1 cellular context compared by ENCODE assay signal in the genomic region with DNA sequence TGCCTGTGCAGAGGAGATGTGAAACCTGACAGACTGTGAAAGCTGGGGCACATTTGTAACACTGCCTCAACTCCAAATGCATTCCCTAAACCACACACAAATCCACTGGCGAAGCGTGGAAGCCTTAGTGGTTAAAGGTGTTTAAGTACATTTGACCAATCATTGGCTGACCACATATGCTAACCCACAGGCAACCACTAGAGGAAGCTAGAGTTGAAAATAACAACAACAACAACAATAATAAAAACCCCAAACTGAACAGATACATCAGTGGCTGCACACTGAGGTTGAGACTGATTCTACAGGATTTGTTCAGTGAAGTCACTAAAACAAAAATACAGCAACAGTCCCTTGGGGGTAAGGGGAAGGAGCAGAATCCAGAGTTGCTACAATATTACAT.
TF ChIP-seq lines count a peak whose summit lies in the region.

No MANE protein-coding gene starts in this region.

TF ChIP-seq in K562, 482 proteins besides CTCF, POLR2A, EP300 and RAD21:
- peak; percentile 39 to 49; a peak in 1 of 4 replicates for TF ChIP-seq FOXK2 (conservative IDR thresholded peaks at IDR 0.05 in 1 of 2, IDR thresholded peaks at IDR 0.05 in 1 of 2; ENCODE audit: low read depth in 2 of 2)
- TF ChIP-seq, protein P1, sequence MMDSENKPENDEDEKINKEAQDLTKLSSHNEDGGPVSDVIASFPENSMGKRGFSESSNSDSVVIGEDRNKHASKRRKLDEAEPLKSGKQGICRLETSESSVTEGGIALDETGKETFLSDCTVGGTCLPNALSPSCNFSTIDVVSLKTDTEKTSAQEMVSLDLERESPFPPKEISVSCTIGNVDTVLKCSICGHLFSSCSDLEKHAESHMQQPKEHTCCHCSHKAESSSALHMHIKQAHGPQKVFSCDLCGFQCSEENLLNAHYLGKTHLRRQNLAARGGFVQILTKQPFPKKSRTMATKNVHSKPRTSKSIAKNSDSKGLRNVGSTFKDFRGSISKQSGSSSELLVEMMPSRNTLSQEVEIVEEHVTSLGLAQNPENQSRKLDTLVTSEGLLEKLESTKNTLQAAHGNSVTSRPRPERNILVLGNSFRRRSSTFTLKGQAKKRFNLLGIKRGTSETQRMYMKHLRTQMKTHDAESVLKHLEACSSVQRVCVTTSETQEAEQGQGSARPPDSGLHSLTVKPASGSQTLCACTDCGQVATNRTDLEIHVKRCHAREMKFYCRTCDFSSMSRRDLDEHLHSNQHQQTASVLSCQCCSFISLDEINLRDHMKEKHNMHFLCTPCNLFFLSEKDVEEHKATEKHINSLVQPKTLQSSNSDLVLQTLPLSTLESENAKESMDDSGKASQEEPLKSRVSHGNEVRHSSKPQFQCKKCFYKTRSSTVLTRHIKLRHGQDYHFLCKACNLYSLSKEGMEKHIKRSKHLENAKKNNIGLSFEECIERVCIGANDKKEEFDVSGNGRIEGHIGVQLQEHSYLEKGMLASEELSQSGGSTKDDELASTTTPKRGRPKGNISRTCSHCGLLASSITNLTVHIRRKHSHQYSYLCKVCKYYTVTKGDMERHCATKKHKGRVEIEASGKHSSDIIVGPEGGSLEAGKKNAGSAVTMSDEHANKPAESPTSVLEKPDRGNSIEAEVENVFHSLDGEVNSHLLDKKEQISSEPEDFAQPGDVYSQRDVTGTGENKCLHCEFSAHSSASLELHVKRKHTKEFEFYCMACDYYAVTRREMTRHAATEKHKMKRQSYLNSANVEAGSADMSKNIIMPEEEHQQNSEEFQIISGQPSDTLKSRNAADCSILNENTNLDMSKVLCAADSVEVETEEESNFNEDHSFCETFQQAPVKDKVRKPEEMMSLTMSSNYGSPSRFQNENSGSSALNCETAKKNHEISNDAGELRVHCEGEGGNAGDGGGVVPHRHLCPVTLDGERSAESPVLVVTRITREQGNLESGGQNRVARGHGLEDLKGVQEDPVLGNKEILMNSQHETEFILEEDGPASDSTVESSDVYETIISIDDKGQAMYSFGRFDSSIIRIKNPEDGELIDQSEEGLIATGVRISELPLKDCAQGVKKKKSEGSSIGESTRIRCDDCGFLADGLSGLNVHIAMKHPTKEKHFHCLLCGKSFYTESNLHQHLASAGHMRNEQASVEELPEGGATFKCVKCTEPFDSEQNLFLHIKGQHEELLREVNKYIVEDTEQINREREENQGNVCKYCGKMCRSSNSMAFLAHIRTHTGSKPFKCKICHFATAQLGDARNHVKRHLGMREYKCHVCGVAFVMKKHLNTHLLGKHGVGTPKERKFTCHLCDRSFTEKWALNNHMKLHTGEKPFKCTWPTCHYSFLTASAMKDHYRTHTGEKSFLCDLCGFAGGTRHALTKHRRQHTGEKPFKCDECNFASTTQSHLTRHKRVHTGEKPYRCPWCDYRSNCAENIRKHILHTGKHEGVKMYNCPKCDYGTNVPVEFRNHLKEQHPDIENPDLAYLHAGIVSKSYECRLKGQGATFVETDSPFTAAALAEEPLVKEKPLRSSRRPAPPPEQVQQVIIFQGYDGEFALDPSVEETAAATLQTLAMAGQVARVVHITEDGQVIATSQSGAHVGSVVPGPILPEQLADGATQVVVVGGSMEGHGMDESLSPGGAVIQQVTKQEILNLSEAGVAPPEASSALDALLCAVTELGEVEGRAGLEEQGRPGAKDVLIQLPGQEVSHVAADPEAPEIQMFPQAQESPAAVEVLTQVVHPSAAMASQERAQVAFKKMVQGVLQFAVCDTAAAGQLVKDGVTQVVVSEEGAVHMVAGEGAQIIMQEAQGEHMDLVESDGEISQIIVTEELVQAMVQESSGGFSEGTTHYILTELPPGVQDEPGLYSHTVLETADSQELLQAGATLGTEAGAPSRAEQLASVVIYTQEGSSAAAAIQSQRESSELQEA (IDR thresholded peaks at IDR 0.05; ENCODE audit: low read depth) = no peak
- no peak for TF ChIP-seq HOXB6 (CRISPR knock-in tag; IDR thresholded peaks at IDR 0.05; ENCODE audit: borderline replicate concordance)
